In the genomic region with DNA sequence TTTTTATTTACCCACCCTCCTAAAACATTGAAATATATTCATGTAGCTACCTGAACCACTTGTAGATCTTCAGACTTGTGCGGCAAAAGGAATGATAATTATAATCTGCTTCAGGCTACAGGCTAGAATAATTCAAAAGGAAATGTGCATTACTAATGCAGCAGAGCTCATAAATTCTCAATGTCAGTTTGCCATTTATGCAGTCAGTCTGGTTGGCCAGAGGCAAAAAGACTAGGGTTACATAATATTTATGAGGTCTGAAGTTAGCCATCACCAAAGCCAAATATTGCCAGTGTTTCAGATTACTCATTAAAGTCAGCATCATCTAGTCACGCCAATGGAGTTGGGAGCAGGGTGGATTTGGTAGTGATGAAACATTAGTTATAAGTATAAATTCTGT, we compare ENCODE assay signal across 13 cellular contexts. TPM values are rescaled to one million over a fixed set of nuclear protein-coding genes. Genes with fewer than 3 reads are reported as not detected.
DNase-seq lines count a peak whose midpoint lies in the region; TF ChIP-seq lines count a peak whose summit lies in the region.
"Had no signal": no experiment of that assay in that cellular context is flagged by ENCODE, and none has a peak within 500 bp of the region (broad histone marks: within the 10 kb centered on the region; RNA-seq: fewer than 3 reads in every experiment).

No MANE protein-coding gene starts in this region.

- H3K4me3 ChIP-seq in foreskin fibroblast (ENCODE audit: low read depth in 1 of 2, low read length in 2 of 2) = no peak overlapping the region
- H3K4me3 ChIP-seq: Peyer's patch, vagina had no signal

- DNase-seq in AG20443 (ENCODE audit: low spot score) (peak; percentile 89), HS-5 (ENCODE audit: low read depth) (peak; percentile 49), RPMI7951 (ENCODE audit: low read depth) (peak; percentile 95), foreskin fibroblast (peak; percentile 57 to 79), occipital lobe (lab: John Stamatoyannopoulos, UW) (no peak), activated T-cell treated with anti-CD3 and anti-CD28 coated beads for 4 hours (no peak), GM10266 (ENCODE audit: extremely low spot score) (no peak)
- no peak for DNase-seq in activated CD4-positive, alpha-beta T cell treated with anti-CD3 and anti-CD28 coated beads, Interleukin-2, amount 50 U/mL, for 48 hours
- DNase-seq: Caco-2; naive thymus-derived CD4-positive, alpha-beta T cell; NCI-H187; Peyer's patch had no signal

- TF ChIP-seq CTCF in foreskin fibroblast (IDR thresholded peaks at IDR 0.05; ENCODE audit: low read depth, low read length) = no peak
- TF ChIP-seq CTCF in GM10266 (IDR thresholded peaks at IDR 0.05; ENCODE audit: control insufficient read depth, insufficient read depth, low read depth, missing control alignments) = no peak

RNA-seq across cellular contexts. Expression of a gene that starts 38.9 kb away (rescaled TPM):
- 8.6 and 11.3 TPM in 2 replicates for total RNA-seq in RPMI7951 (2014; rRNA removed; shearing (Covaris generic))
- total RNA-seq in occipital lobe = 9.5 TPM

RNA-seq across cellular contexts. Expression of a gene that starts 46.7 kb away (rescaled TPM):
- 7.8 and 8.8 TPM in 2 replicates for total RNA-seq in RPMI7951 (2014; rRNA removed; shearing (Covaris generic))
- total RNA-seq in occipital lobe = 21.4 TPM
- total RNA-seq: naive thymus-derived CD4-positive, alpha-beta T cell; Peyer's patch; vagina had no signal

Comparison
In these comparisons a context has a peak if more than half of its experiments do, and no peak if none do; other contexts are left out.
1. DNase-seq: peak in AG20443 (single experiment), HS-5 (single experiment), RPMI7951 (single experiment) and foreskin fibroblast (2 of 2); none in activated CD4-positive, alpha-beta T cell treated with anti-CD3 and anti-CD28 coated beads, Interleukin-2, amount 50 U/mL, for 48 hours (0 of 2), occipital lobe (single experiment), activated T-cell treated with anti-CD3 and anti-CD28 coated beads for 4 hours (single experiment) and GM10266 (single experiment).